7 cellular contexts compared by ENCODE assay signal in genomic region chr2:112667540-112667939, GRCh38. TPM values are rescaled to one million over a fixed set of nuclear protein-coding genes. Genes with fewer than 3 reads are reported as not detected.
"Had no signal": no experiment of that assay in that cellular context is flagged by ENCODE, and none has a peak within 500 bp of the region (broad histone marks: within the 10 kb centered on the region; RNA-seq: fewer than 3 reads in every experiment).

No MANE protein-coding gene starts in this region.

RNA-seq across cellular contexts. Expression of gene NT5DC4, which starts 53.3 kb away (rescaled TPM):
- total RNA-seq: GM23248, GM23338, H1, H4, H7, H9, HFFc6 had no signal
- polyA plus RNA-seq: GM23248, GM23338, H1 had no signal
